21 cellular contexts compared by ENCODE assay signal in the genomic region with DNA sequence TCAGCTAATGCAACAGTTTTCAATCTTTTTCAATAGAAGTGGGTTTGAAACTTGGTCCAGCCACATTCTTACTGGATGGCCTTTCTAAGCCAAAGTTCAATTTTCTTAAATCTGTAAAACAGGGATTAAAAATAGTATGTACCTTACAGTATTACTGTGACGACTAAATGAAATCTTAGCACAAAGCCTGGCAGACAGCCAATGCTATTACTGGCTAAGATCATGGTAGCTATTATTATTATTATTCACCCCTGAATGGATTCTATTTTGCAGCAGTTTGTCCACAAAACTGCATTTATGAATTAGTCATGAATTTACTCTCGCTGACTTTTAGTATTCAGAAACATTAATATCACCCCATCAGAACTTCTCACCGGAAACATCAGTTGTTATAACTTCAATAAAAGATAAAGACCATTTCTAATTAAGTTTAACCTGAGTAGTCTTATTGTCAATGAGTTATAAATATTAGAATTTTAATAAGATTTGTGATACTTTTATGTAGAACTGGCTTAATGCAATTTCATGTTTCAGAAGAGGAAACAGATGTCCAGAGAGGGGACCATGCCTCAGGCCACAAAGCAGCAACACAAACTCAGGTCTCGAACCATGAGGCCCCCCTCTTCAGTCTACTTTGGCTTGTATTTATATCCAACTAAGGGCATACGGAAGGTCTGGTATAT.
DNase-seq lines count a peak whose midpoint lies in the region; ATAC-seq, FAIRE-seq and TF ChIP-seq lines count a peak whose summit lies in the region.
"Had no signal": no experiment of that assay in that cellular context is flagged by ENCODE, and none has a peak within 500 bp of the region (broad histone marks: within the 10 kb centered on the region; RNA-seq: fewer than 3 reads in every experiment).

No MANE protein-coding gene starts in this region.

- no peak for ATAC-seq in PC-3
- ATAC-seq in HepG2: no peak

- H4K20me1 ChIP-seq in PC-3 (ENCODE audit: low read length): no peaks in the 10 kb centered on the region
- no peaks in the 10 kb centered on the region for H4K20me1 ChIP-seq in HepG2 (ENCODE audit: insufficient read depth, low read length)

- no peak for TF ChIP-seq EP300 in HepG2 (IDR thresholded peaks at IDR 0.05; ENCODE audit: low read depth in 2 of 2, low read length in 2 of 2)
- no peak for TF ChIP-seq EP300 in HepG2 (CRISPR knock-in tag; IDR thresholded peaks at IDR 0.05; ENCODE audit: borderline replicate concordance)

- H3F3A ChIP-seq in PC-3 (ENCODE audit: low read length, unreplicated experiment): no peaks in the 10 kb centered on the region

- 56% methylated on average over 5 of the region's 5 CpGs for WGBS in HepG2 (ENCODE audit: low lambda C conversion rate)

- CTCF ChIA-PET in PC-3 (lab: Charles Lee) (no interaction called here), HepG2 (lab: Yijun Ruan, JAX; ENCODE audit: low intra/inter-chr PET ratio, low total read pairs) (no interaction called here)

- intact Hi-C loops in PC-3 (cut with micrococcal nuclease) (no loop called here), HepG2 (cut with micrococcal nuclease; ENCODE audit: unreplicated experiment) (no loop called here)

- H3K4me2 ChIP-seq in PC-3 (ENCODE audit: low read length) (no peak overlapping the region), HepG2 (ENCODE audit: low read depth, low read length) (no peak overlapping the region)

- no peak for FAIRE-seq in HepG2 (lab: Jason Lieb, UNC)

- H3K4me3 ChIP-seq in PC-3 (ENCODE audit: low read length): no peak overlapping the region
- no peak overlapping the region for H3K4me3 ChIP-seq in epithelial cell of esophagus (ENCODE audit: low read length)
- H3K4me3 ChIP-seq in HepG2 (replicated peaks in 1 of 3; ENCODE audit: insufficient read depth in 1 of 3, low read depth in 2 of 3, low read length in 3 of 3): no peak overlapping the region
- H3K4me3 ChIP-seq: lung, right atrium auricular region had no signal

- peak; percentile 65 for DNase-seq in DMS 273 (lab: John Stamatoyannopoulos, UW; ENCODE audit: unreplicated experiment)
- DNase-seq in DMS 273 treated with DMSO at 0.1 percent for 48 hours (lab: John Stamatoyannopoulos, UW): no peak
- peak; percentile 42 for DNase-seq in PC-3
- peak; percentile 50 for DNase-seq in epithelial cell of esophagus (ENCODE audit: low read depth)
- DNase-seq in pulmonary artery endothelial cell (ENCODE audit: low read depth, low spot score): peak; percentile 13
- no peak for DNase-seq in HepG2 (ENCODE audit: low spot score)
- DNase-seq in hepatic stellate cell (ENCODE audit: low spot score): no peak
- DNase-seq in NCI-H1930 (lab: John Stamatoyannopoulos, UW): no peak
- DNase-seq: activated B cell treated with CpG ODN at 0.5 μM for 24 hours; activated CD4-positive, alpha-beta T cell treated with anti-CD3 and anti-CD28 coated beads, Interleukin-2, amount 50 U/mL, for 48 hours; activated naive CD4-positive, alpha-beta T cell; activated T-cell treated with anti-CD3 and anti-CD28 coated beads for 4 hours; Caco-2; effector CD8-positive, alpha-beta T cell; EL; hippocampal formation; NCI-H1436; occipital lobe; T1000 had no signal

- no peaks in the 10 kb centered on the region for H3K9me3 ChIP-seq in PC-3 (ENCODE audit: low read length)
- H3K9me3 ChIP-seq in HepG2 (ENCODE audit: low read length): 0 out of 2 replicates have a peak, but pooled peaks cover under 1% of the 10 kb centered on the region

- H3K27me3 ChIP-seq in PC-3 (ENCODE audit: low read length) (no peaks in the 10 kb centered on the region), HepG2 (ENCODE audit: control insufficient read depth in 1 of 2, insufficient read depth in 2 of 2, low read length in 2 of 2) (0 out of 5 replicates have a peak, but pooled peaks cover 1 to 5% of the 10 kb centered on the region in 2 experiments)
- H3K27me3 ChIP-seq: right atrium auricular region had no signal

- in situ Hi-C loops in HepG2 (cut with HindIII; ENCODE audit: extremely low pct_ligation_motif_present, low pct_unique_long_range_greater_than_20kb): no loop called here

- no peak overlapping the region for H2AFZ ChIP-seq in PC-3 (ENCODE audit: low read length)
- no peak overlapping the region for H2AFZ ChIP-seq in HepG2 (ENCODE audit: low read length)

- no peaks in the 10 kb centered on the region for H3K79me2 ChIP-seq in PC-3 (ENCODE audit: low read length)
- H3K79me2 ChIP-seq in HepG2 (ENCODE audit: insufficient read depth, low read length): no peaks in the 10 kb centered on the region

- H3K9ac ChIP-seq in PC-3 (ENCODE audit: low read length) (no peak overlapping the region), HepG2 (ENCODE audit: insufficient read depth, low read depth, low read length) (no peak overlapping the region)

- H3K27ac ChIP-seq in PC-3 (ENCODE audit: low read length) (no peak overlapping the region), HepG2 (ENCODE audit: extremely low read length, insufficient read depth, low read length) (no peak overlapping the region)
- H3K27ac ChIP-seq: right atrium auricular region had no signal

- H3K9me2 ChIP-seq in PC-3 (replicated peaks; ENCODE audit: low read length): no peaks in the 10 kb centered on the region

- TF ChIP-seq CTCF in PC-3 (conservative IDR thresholded peaks at IDR 0.05; ENCODE audit: low read depth, low read length) (no peak), epithelial cell of esophagus (IDR thresholded peaks at IDR 0.05; ENCODE audit: insufficient read depth, low read depth, low read length, missing control alignments) (no peak), HepG2 (CRISPR knock-in tag; IDR thresholded peaks at IDR 0.05) (no peak)

- no peak for TF ChIP-seq RAD21 in HepG2 (CRISPR knock-in tag; IDR thresholded peaks at IDR 0.05)

- POLR2A ChIA-PET in PC-3 (lab: Charles Lee; ENCODE audit: unreplicated experiment) (no interaction called here), HepG2 (lab: Yijun Ruan, JAX) (no interaction called here)

- no peak for TF ChIP-seq POLR2A in HepG2 (IDR thresholded peaks at IDR 0.05; ENCODE audit: insufficient read depth in 1 of 2, low read depth in 2 of 2, low read length in 2 of 2)

- BruUV-seq in PC-3 (replicated peaks; lab: Mats Ljungman, UMichigan) (no TSS peak), HepG2 (replicated peaks; lab: Mats Ljungman, UMichigan) (no TSS peak)

- peaks cover 30% of the 10 kb centered on the region for H3K4me1 ChIP-seq in PC-3 (ENCODE audit: insufficient read depth, low read length)
- no peaks in the 10 kb centered on the region for H3K4me1 ChIP-seq in HepG2 (ENCODE audit: insufficient read depth, low read length)
- H3K4me1 ChIP-seq: Caco-2 had no signal

- H3K36me3 ChIP-seq in PC-3 (ENCODE audit: low read depth, low read length): no peaks in the 10 kb centered on the region
- H3K36me3 ChIP-seq in HepG2 (replicated peaks in 1 of 2; ENCODE audit: control insufficient read depth in 1 of 2, insufficient read depth in 2 of 2, low read length in 2 of 2): no peaks in the 10 kb centered on the region
- H3K36me3 ChIP-seq: right atrium auricular region had no signal

TF ChIP-seq in HepG2, 621 proteins besides CTCF, POLR2A, EP300 and RAD21 (continues in another document):
- TF ChIP-seq HIVEP1 (CRISPR knock-in tag; IDR thresholded peaks at IDR 0.05) (no peak), ZNF775 (CRISPR knock-in tag; IDR thresholded peaks at IDR 0.05; ENCODE audit: borderline replicate concordance) (no peak), JDP2 (CRISPR knock-in tag; IDR thresholded peaks at IDR 0.05; ENCODE audit: borderline replicate concordance) (no peak), SMC3 (IDR thresholded peaks at IDR 0.05; ENCODE audit: low read length) (no peak), ZNF607 (CRISPR knock-in tag; IDR thresholded peaks at IDR 0.05; ENCODE audit: borderline replicate concordance) (no peak), NR1H2 (CRISPR knock-in tag; IDR thresholded peaks at IDR 0.05; ENCODE audit: borderline replicate concordance, low read depth) (no peak), ZFP36L1 (CRISPR knock-in tag; IDR thresholded peaks at IDR 0.05) (no peak), KAT2B (IDR thresholded peaks at IDR 0.05; ENCODE audit: borderline replicate concordance, low read depth, low read length) (no peak), GPN1 (CRISPR knock-in tag; IDR thresholded peaks at IDR 0.05; ENCODE audit: borderline replicate concordance) (no peak), MZF1 (CRISPR knock-in tag; IDR thresholded peaks at IDR 0.05; ENCODE audit: borderline replicate concordance) (no peak)
- TF ChIP-seq, protein P1, sequence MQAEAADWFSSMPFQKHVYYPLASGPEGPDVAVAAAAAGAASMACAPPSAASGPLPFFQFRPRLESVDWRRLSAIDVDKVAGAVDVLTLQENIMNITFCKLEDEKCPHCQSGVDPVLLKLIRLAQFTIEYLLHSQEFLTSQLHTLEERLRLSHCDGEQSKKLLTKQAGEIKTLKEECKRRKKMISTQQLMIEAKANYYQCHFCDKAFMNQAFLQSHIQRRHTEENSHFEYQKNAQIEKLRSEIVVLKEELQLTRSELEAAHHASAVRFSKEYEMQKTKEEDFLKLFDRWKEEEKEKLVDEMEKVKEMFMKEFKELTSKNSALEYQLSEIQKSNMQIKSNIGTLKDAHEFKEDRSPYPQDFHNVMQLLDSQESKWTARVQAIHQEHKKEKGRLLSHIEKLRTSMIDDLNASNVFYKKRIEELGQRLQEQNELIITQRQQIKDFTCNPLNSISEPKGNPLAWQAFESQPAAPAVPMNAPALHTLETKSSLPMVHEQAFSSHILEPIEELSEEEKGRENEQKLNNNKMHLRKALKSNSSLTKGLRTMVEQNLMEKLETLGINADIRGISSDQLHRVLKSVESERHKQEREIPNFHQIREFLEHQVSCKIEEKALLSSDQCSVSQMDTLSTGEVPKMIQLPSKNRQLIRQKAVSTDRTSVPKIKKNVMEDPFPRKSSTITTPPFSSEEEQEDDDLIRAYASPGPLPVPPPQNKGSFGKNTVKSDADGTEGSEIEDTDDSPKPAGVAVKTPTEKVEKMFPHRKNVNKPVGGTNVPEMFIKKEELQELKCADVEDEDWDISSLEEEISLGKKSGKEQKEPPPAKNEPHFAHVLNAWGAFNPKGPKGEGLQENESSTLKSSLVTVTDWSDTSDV (CRISPR knock-in tag; IDR thresholded peaks at IDR 0.05): no peak
- TF ChIP-seq, protein P2, sequence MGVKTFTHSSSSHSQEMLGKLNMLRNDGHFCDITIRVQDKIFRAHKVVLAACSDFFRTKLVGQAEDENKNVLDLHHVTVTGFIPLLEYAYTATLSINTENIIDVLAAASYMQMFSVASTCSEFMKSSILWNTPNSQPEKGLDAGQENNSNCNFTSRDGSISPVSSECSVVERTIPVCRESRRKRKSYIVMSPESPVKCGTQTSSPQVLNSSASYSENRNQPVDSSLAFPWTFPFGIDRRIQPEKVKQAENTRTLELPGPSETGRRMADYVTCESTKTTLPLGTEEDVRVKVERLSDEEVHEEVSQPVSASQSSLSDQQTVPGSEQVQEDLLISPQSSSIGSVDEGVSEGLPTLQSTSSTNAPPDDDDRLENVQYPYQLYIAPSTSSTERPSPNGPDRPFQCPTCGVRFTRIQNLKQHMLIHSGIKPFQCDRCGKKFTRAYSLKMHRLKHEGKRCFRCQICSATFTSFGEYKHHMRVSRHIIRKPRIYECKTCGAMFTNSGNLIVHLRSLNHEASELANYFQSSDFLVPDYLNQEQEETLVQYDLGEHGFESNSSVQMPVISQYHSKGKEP (CRISPR knock-in tag; IDR thresholded peaks at IDR 0.05): no peak

Comparison
In these comparisons a context has a peak if more than half of its experiments do, and no peak if none do; other contexts are left out.
1. DNase-seq: peak in DMS 273 (single experiment), PC-3 (single experiment), epithelial cell of esophagus (single experiment) and pulmonary artery endothelial cell (single experiment); none in DMS 273 treated with DMSO at 0.1 percent for 48 hours (single experiment), HepG2 (single experiment), hepatic stellate cell (single experiment) and NCI-H1930 (0 of 2).